18 cellular contexts compared by ENCODE assay signal in the genomic region with DNA sequence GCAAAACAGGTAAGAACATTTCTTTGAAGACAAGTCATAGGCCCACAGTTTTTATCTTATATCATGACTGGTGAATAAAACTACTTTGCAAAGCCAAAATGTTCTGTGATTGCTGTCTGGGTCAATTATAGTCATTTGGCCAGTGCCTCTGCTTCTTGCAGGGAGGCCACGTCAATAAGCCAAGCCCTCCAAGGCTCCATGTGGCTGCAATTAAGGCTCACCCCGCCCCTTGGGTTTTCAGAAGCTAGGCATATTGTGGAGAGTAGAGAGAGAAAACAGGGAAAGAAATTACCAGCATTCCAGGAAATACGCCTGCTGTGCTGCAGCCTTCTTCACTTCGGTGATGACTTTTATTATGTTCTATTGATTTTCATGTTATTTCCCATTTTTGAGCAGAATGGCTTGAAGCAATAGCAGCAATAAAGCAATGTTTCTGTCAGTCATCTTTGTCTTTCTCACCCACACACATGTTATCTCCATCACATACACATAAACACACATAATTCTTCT.
DNase-seq lines count a peak whose midpoint lies in the region; ATAC-seq, FAIRE-seq and TF ChIP-seq lines count a peak whose summit lies in the region.
"Had no signal": no experiment of that assay in that cellular context is flagged by ENCODE, and none has a peak within 500 bp of the region (broad histone marks: within the 10 kb centered on the region; RNA-seq: fewer than 3 reads in every experiment).

No MANE protein-coding gene starts in this region.

- FAIRE-seq in endometrium (lab: Jason Lieb, UNC) = peak; percentile 57
- FAIRE-seq: GM12892, RCC 7860 had no signal

- H3K79me2 ChIP-seq in neural progenitor cell (ENCODE audit: low read depth) = no peaks in the 10 kb centered on the region

- peaks cover 21% of the 10 kb centered on the region for H3K4me1 Mint-ChIP-seq in neural progenitor cell

- peaks cover 2% of the 10 kb centered on the region for H3K27me3 Mint-ChIP-seq in neural progenitor cell (ENCODE audit: insufficient read depth, low read depth)

- no peak overlapping the region for H3K9ac ChIP-seq in neural progenitor cell

- intact Hi-C loops in head of caudate nucleus (cut with DNase I) = no loop called here

- no peak overlapping the region for H3K4me3 Mint-ChIP-seq in neural progenitor cell

- no peak for TF ChIP-seq CTCF in neural progenitor cell (IDR thresholded peaks at IDR 0.05)

- no peak overlapping the region for H3K27ac Mint-ChIP-seq in neural progenitor cell

- H3K36me3 Mint-ChIP-seq in neural progenitor cell = no peaks in the 10 kb centered on the region

- H3F3A ChIP-seq in neural progenitor cell (ENCODE audit: low read depth) = no peaks in the 10 kb centered on the region

- H3K4me1 ChIP-seq in neural progenitor cell = peaks cover 13% of the 10 kb centered on the region
- H3K4me1 ChIP-seq: Caco-2 had no signal

- no peaks in the 10 kb centered on the region for H3K36me3 ChIP-seq in neural progenitor cell

- H3K9me3 Mint-ChIP-seq in neural progenitor cell = peaks cover 2% of the 10 kb centered on the region

- no peaks in the 10 kb centered on the region for H4K20me1 ChIP-seq in neural progenitor cell (ENCODE audit: low read depth)

- no peak overlapping the region for H2AFZ ChIP-seq in neural progenitor cell (replicated peaks)

- no peak overlapping the region for H3K4me3 ChIP-seq in neural progenitor cell

- no peak overlapping the region for H3K27ac ChIP-seq in neural progenitor cell

- H3K27me3 ChIP-seq in neural progenitor cell = no peaks in the 10 kb centered on the region

- H3K9me3 ChIP-seq in neural progenitor cell (ENCODE audit: low read depth) = no peaks in the 10 kb centered on the region
- H3K9me3 ChIP-seq: Caco-2 had no signal

- ATAC-seq in GM18907 (IDR thresholded peaks at IDR 0.05; ENCODE audit: unreplicated experiment) = no peak

- peak; percentile 13 for DNase-seq in NCI-H146 (lab: John Stamatoyannopoulos, UW)
- no peak for DNase-seq in NCI-H146 treated with DMSO at 0.1 percent for 48 hours (lab: John Stamatoyannopoulos, UW; ENCODE audit: unreplicated experiment)
- DNase-seq in neural progenitor cell (ENCODE audit: low spot score) = peak; percentile 12
- DNase-seq in effector CD4-positive, alpha-beta T cell = no peak
- no peak for DNase-seq in NCI-H82 (lab: John Stamatoyannopoulos, UW)
- DNase-seq in head of caudate nucleus = no peak
- DNase-seq: AML-193, Caco-2, DMS79 treated with DMSO at 0.1 percent for 48 hours, GDM1, KBM-7, NCI-H1694 treated with DMSO at 0.1 percent for 48 hours, NCI-H510A, SHP77 treated with DMSO at 0.1 percent for 48 hours had no signal

- H3K4me2 ChIP-seq in neural progenitor cell = no peak overlapping the region

Comparison
In these comparisons a context has a peak if more than half of its experiments do, and no peak if none do; other contexts are left out.
1. DNase-seq: peak in NCI-H146 (single experiment) and neural progenitor cell (single experiment); none in NCI-H146 treated with DMSO at 0.1 percent for 48 hours (single experiment), effector CD4-positive, alpha-beta T cell (single experiment), NCI-H82 (single experiment) and head of caudate nucleus (0 of 42).